Comparison of ENCODE assay signal across 11 cellular contexts in genomic region chr10:6507311-6507710, GRCh38.
DNase-seq lines count a peak whose midpoint lies in the region; ATAC-seq lines count a peak whose summit lies in the region.
"Had no signal": no experiment of that assay in that cellular context is flagged by ENCODE, and none has a peak within 500 bp of the region (broad histone marks: within the 10 kb centered on the region; RNA-seq: fewer than 3 reads in every experiment).

No MANE protein-coding gene starts in this region.

- ATAC-seq in GM18511 (IDR thresholded peaks at IDR 0.05; ENCODE audit: unreplicated experiment) (peak; percentile 87), GM21381 (IDR thresholded peaks at IDR 0.05; ENCODE audit: unreplicated experiment) (peak; percentile 96), HG03460 (IDR thresholded peaks at IDR 0.05; ENCODE audit: unreplicated experiment) (peak; percentile 70), HG03045 (IDR thresholded peaks at IDR 0.05; ENCODE audit: unreplicated experiment) (no peak), GM21717 (IDR thresholded peaks at IDR 0.05; ENCODE audit: unreplicated experiment) (no peak)

- DNase-seq in midbrain (lab: John Stamatoyannopoulos, UW) (peak; percentile 58), NCI-H345 treated with DMSO at 0.1 percent for 48 hours (lab: John Stamatoyannopoulos, UW; ENCODE audit: unreplicated experiment) (no peak), kidney glomerular epithelial cell (lab: John Stamatoyannopoulos, UW) (no peak)
- DNase-seq: EL, foreskin fibroblast, NCI-H1694 treated with DMSO at 0.1 percent for 48 hours had no signal

Comparison
In these comparisons a context has a peak if more than half of its experiments do, and no peak if none do; other contexts are left out.
1. ATAC-seq: peak in GM18511 (single experiment), GM21381 (single experiment) and HG03460 (single experiment); none in HG03045 (single experiment) and GM21717 (single experiment).